ENCODE assay signal across 9 cellular contexts in genomic region chr2:64859208-64860161, GRCh38.
DNase-seq lines count a peak whose midpoint lies in the region; ATAC-seq and TF ChIP-seq lines count a peak whose summit lies in the region.
"Had no signal": no experiment of that assay in that cellular context is flagged by ENCODE, and none has a peak within 500 bp of the region (broad histone marks: within the 10 kb centered on the region; RNA-seq: fewer than 3 reads in every experiment).

No MANE protein-coding gene starts in this region.

- H3K9ac ChIP-seq in mammary epithelial cell (ENCODE audit: insufficient read depth, low read length) = no peak overlapping the region
- H3K9ac ChIP-seq in skeletal muscle satellite cell (ENCODE audit: low read depth, low read length) = peak overlapping the region; percentile 81

- H3K36me3 ChIP-seq in mammary epithelial cell (ENCODE audit: insufficient read depth, low read length) (no peaks in the 10 kb centered on the region), skeletal muscle satellite cell (ENCODE audit: insufficient read depth, low read length) (no peaks in the 10 kb centered on the region)

- H3K4me3 ChIP-seq in mammary epithelial cell (replicated peaks in 1 of 3; ENCODE audit: insufficient read depth in 1 of 3, low read depth in 2 of 3, low read length in 3 of 3) (peak overlapping the region in 1 of 3 experiments; percentile 3), skeletal muscle satellite cell (ENCODE audit: low read length) (peak overlapping the region; percentile 56)

- H3K9me3 ChIP-seq in mammary epithelial cell (replicated peaks; ENCODE audit: insufficient read depth, low read length) (peaks cover 5% of the 10 kb centered on the region), skeletal muscle satellite cell (replicated peaks; ENCODE audit: low read length) (no peaks in the 10 kb centered on the region)

- peak; percentile 48 for DNase-seq in G401 (ENCODE audit: low spot score)
- peak; percentile 81 for DNase-seq in HFFc6
- peak; percentile 72 for DNase-seq in NCI-H748 (lab: John Stamatoyannopoulos, UW; ENCODE audit: unreplicated experiment)
- peak; percentile 79 for DNase-seq in mammary epithelial cell
- peak; percentile 96 for DNase-seq in iris pigment epithelial cell (ENCODE audit: low read depth)
- no peak for DNase-seq in stimulated activated CD4-positive, alpha-beta T cell treated with anti-CD3 and anti-CD28 coated beads, Interleukin-4, amount 100 ng/mL, for 24 hours

- BruUV-seq in mammary epithelial cell (replicated peaks; lab: Mats Ljungman, UMichigan) = no TSS peak

- peaks cover 22% of the 10 kb centered on the region for H3K4me1 Mint-ChIP-seq in HFFc6 (ENCODE audit: low read depth)
- H3K4me1 Mint-ChIP-seq: central memory CD8-positive, alpha-beta T cell had no signal

- H2AFZ ChIP-seq in mammary epithelial cell (ENCODE audit: low read depth, low read length) = peak overlapping the region; percentile 83

- no peaks in the 10 kb centered on the region for H3K36me3 Mint-ChIP-seq in HFFc6 (ENCODE audit: low read depth)

- 4% methylated on average over 20 of the region's 63 CpGs for WGBS in mammary epithelial cell (ENCODE audit: low coverage, missing lambda C conversion rate)

- no peaks in the 10 kb centered on the region for H4K20me1 ChIP-seq in mammary epithelial cell (ENCODE audit: insufficient read depth, low read length)

- H3K9me3 Mint-ChIP-seq in HFFc6 = no peaks in the 10 kb centered on the region
- H3K9me3 Mint-ChIP-seq: central memory CD8-positive, alpha-beta T cell had no signal

- CTCF ChIA-PET in mammary epithelial cell (lab: Charles Lee; ENCODE audit: low non-redundant PET) = interaction anchor here (0.6 kb wide), 1 partner anchor 213 kb away, joined by 3 read pairs; no protein-coding TSS in a partner anchor

- dilution Hi-C loops in mammary epithelial cell (cut with HindIII; ENCODE audit: low sequenced_read_pairs) = no loop called here

- no peaks in the 10 kb centered on the region for H3K27me3 ChIP-seq in mammary epithelial cell (ENCODE audit: insufficient read depth, low read length)
- no peaks in the 10 kb centered on the region for H3K27me3 ChIP-seq in skeletal muscle satellite cell (ENCODE audit: control insufficient read depth, insufficient read depth, low read length)

- H3K27ac Mint-ChIP-seq in HFFc6 = peak overlapping the region; percentile 89

- peak overlapping the region; percentile 74 for H3K4me2 ChIP-seq in mammary epithelial cell (ENCODE audit: insufficient read depth, low read depth, low read length)
- H3K4me2 ChIP-seq in skeletal muscle satellite cell (ENCODE audit: low read length) = peak overlapping the region; percentile 80

- peak; percentile 44 for TF ChIP-seq CTCF in HFFc6 (IDR thresholded peaks at IDR 0.05)
- TF ChIP-seq CTCF in mammary epithelial cell (conservative IDR thresholded peaks at IDR 0.05 in 1 of 2, IDR thresholded peaks at IDR 0.05 in 1 of 2; ENCODE audit: extremely low read depth in 1 of 2, insufficient read depth in 1 of 2, low read depth in 1 of 2, low read length in 2 of 2) = no peak

- no peaks in the 10 kb centered on the region for H3K79me2 ChIP-seq in mammary epithelial cell (ENCODE audit: insufficient read depth, low read length)

- H3K27me3 Mint-ChIP-seq in HFFc6 (ENCODE audit: insufficient read depth) = no peaks in the 10 kb centered on the region; the same call in none of the 2 replicates
- H3K27me3 Mint-ChIP-seq: central memory CD8-positive, alpha-beta T cell had no signal

- peak overlapping the region; percentile 81 for H3K4me3 Mint-ChIP-seq in HFFc6
- H3K4me3 Mint-ChIP-seq: central memory CD8-positive, alpha-beta T cell had no signal

- in situ Hi-C loops in G401 (cut with HindIII; ENCODE audit: low sequenced_read_pairs) = no loop called here
- in situ Hi-C loops in mammary epithelial cell (cut with MboI; ENCODE audit: low sequenced_read_pairs in 2 of 2) = loop anchor here (5.0 to 10.0 kb wide), 4 partner anchors 107 to 265 kb away; no protein-coding TSS in a partner anchor

- H3K4me1 ChIP-seq in mammary epithelial cell (ENCODE audit: insufficient read depth, low read length) = peaks cover 26% of the 10 kb centered on the region
- H3K4me1 ChIP-seq in skeletal muscle satellite cell (ENCODE audit: control insufficient read depth, insufficient read depth, low read length) = peaks cover 51% of the 10 kb centered on the region

- ATAC-seq in HG03025 (IDR thresholded peaks at IDR 0.05; ENCODE audit: low FRiP score, unreplicated experiment) = no peak

- intact Hi-C loops in mammary epithelial cell (cut with micrococcal nuclease) = no loop called here

- peak overlapping the region; percentile 24 for H3K27ac ChIP-seq in mammary epithelial cell (ENCODE audit: insufficient read depth, low read depth, low read length)
